In genomic region chr3:134795776-134796312, GRCh38 we compare ENCODE assay signal across 8 cellular contexts. TPM values are rescaled to one million over a fixed set of nuclear protein-coding genes. Genes with fewer than 3 reads are reported as not detected.
DNase-seq lines count a peak whose midpoint lies in the region; TF ChIP-seq lines count a peak whose summit lies in the region.

No MANE protein-coding gene starts in this region.

- H3K27me3 ChIP-seq in HUES64 (ENCODE audit: insufficient read depth, low read length): peaks cover 53% of the 10 kb centered on the region

- peak overlapping the region; percentile 89 for H3K27ac Mint-ChIP-seq in chondrocyte (ENCODE audit: unreplicated experiment)

- TF ChIP-seq POLR2A in lower leg skin (IDR thresholded peaks at IDR 0.05): no peak

- no peak overlapping the region for H3K27ac ChIP-seq in HUES64 (ENCODE audit: low read depth, low read length)

- H3K4me3 ChIP-seq in HUES64 (ENCODE audit: low read length): peak overlapping the region; percentile 65
- peak overlapping the region; percentile 45 for H3K4me3 ChIP-seq in lower leg skin (ENCODE audit: low read depth, poor library complexity, severe bottlenecking)

- peak overlapping the region; percentile 96 for H3K4me3 Mint-ChIP-seq in chondrocyte (ENCODE audit: unreplicated experiment)

- WGBS in HUES64: under 1% methylated on average over 49 of the region's 49 CpGs
- 0% methylated on average over 5 to 11 of the region's 49 CpGs for WGBS in lower leg skin, 2 donors

- H3K36me3 ChIP-seq in HUES64 (ENCODE audit: insufficient read depth, low read length): no peaks in the 10 kb centered on the region

- no peaks in the 10 kb centered on the region for H3K36me3 Mint-ChIP-seq in chondrocyte (ENCODE audit: low read depth)

- H3K9me3 Mint-ChIP-seq in chondrocyte (ENCODE audit: low read depth): no peaks in the 10 kb centered on the region

- intact Hi-C loops in lower leg skin (cut with DNase I; ENCODE audit: low total_unique reads): loop anchor here (10.0 kb wide), 1 partner anchor 1099 kb away; no protein-coding TSS in a partner anchor

- peak overlapping the region; percentile 40 for H3K9ac ChIP-seq in HUES64 (ENCODE audit: low read depth, low read length)

- TF ChIP-seq CTCF in chondrocyte (IDR thresholded peaks at IDR 0.05) (no peak), lower leg skin (IDR thresholded peaks at IDR 0.05) (no peak)

- H3K4me1 Mint-ChIP-seq in chondrocyte (ENCODE audit: low read depth): peaks cover 20% of the 10 kb centered on the region

- no peaks in the 10 kb centered on the region for H3K9me3 ChIP-seq in HUES64 (ENCODE audit: insufficient read depth, low read depth, low read length)

- H3K4me1 ChIP-seq in HUES64 (ENCODE audit: insufficient read depth, low read length): peaks cover 11% of the 10 kb centered on the region; the same call in 1 of the 2 replicates

- peaks cover 26% of the 10 kb centered on the region for H3K27me3 Mint-ChIP-seq in chondrocyte (ENCODE audit: low read depth)

- DNase-seq in stimulated activated CD4-positive, alpha-beta T cell treated with anti-CD3 and anti-CD28 coated beads, Interleukin-15, amount 100 ng/mL, for 24 hours: peak; percentile 19
- DNase-seq in stimulated activated CD4-positive, alpha-beta T cell treated with anti-CD3 and anti-CD28 coated beads, Interleukin-2, amount 100 ng/mL, for 48 hours: no peak
- DNase-seq in chondrocyte (ENCODE audit: low spot score): no peak
- peak in 1 of 2 donors; percentile 82 for DNase-seq in lower leg skin (ENCODE audit: low spot score in 2 of 2)
- DNase-seq in RKO (ENCODE audit: low spot score): no peak
- no peak for DNase-seq in activated gamma-delta T cell (lab: John Stamatoyannopoulos, UW)
- no peak for DNase-seq in NCI-H187 (lab: John Stamatoyannopoulos, UW)

RNA-seq across cellular contexts. Expression of gene EPHB1, which starts 0.8 kb away (rescaled TPM):
- 4.6 TPM for polyA plus RNA-seq in HUES64 (2013, experiment 1 of 2)
- polyA plus RNA-seq in HUES64 (2013, experiment 2 of 2): 6.1 TPM
- total RNA-seq in chondrocyte (1.0 to 1.7 TPM (median 1.6 TPM) in 3 replicates), lower leg skin (10 to 100 TPM; 11.1 to 14.2 (median 13.0) TPM)
